ENCODE assay signal across 1 cellular context in the genomic region with DNA sequence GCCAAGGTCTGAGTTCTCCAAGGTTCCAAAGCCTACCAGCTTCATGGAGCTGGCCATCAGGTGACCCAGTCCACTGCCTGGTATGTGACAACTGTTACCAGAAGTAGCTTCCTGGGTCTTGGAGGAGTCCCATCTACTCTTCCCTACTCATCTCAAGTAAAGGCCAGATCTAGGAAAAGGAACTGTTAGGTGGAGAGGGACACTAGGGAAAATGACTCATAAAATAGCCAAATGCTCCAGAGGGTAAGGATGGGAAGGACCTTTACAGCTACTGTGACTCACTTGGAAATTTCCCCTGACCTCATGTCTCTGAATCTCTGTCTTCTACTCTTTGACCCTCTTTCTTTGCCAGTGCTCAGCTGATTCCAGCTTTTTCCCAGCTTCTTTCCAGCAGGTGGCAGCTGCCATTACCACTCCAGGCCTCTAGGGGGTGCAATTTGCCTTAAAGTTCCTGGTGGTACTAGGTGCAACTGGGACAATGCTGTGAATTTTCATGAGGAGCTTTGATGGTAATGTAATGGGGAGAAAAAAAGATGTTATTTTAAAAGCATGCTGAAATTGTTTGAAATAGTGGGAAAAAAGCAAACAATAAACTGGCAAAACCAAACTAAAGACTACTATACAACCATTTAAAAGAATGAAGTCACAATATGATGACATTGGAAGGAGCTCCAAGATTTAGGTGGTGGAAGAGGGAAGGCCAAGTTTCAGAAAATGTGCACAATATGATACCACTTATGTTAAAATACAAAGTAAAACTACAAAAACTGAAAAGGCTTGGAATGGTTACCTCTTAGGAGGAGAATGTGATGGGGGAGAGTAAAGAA.
TF ChIP-seq lines count a peak whose summit lies in the region.

No MANE protein-coding gene starts in this region.

TF ChIP-seq in K562, 482 proteins besides CTCF, POLR2A, EP300 and RAD21:
- TF ChIP-seq PML (IDR thresholded peaks at IDR 0.05; ENCODE audit: low read length): no peak
- peak; percentile 52 for TF ChIP-seq DEAF1 (CRISPR knock-in tag; IDR thresholded peaks at IDR 0.05)
- TF ChIP-seq FUS (optimal IDR thresholded peaks at IDR 0.05; ENCODE audit: low read depth, low read length): no peak
- TF ChIP-seq, protein P1, sequence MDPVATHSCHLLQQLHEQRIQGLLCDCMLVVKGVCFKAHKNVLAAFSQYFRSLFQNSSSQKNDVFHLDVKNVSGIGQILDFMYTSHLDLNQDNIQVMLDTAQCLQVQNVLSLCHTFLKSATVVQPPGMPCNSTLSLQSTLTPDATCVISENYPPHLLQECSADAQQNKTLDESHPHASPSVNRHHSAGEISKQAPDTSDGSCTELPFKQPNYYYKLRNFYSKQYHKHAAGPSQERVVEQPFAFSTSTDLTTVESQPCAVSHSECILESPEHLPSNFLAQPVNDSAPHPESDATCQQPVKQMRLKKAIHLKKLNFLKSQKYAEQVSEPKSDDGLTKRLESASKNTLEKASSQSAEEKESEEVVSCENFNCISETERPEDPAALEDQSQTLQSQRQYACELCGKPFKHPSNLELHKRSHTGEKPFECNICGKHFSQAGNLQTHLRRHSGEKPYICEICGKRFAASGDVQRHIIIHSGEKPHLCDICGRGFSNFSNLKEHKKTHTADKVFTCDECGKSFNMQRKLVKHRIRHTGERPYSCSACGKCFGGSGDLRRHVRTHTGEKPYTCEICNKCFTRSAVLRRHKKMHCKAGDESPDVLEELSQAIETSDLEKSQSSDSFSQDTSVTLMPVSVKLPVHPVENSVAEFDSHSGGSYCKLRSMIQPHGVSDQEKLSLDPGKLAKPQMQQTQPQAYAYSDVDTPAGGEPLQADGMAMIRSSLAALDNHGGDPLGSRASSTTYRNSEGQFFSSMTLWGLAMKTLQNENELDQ (CRISPR knock-in tag; IDR thresholded peaks at IDR 0.05; ENCODE audit: borderline replicate concordance): no peak
- TF ChIP-seq SMC3 (conservative IDR thresholded peaks at IDR 0.05; ENCODE audit: insufficient read depth, low read depth, low read length): peak; percentile 55; the same call in 1 of the 2 replicates
